8 cellular contexts compared by ENCODE assay signal in the genomic region with DNA sequence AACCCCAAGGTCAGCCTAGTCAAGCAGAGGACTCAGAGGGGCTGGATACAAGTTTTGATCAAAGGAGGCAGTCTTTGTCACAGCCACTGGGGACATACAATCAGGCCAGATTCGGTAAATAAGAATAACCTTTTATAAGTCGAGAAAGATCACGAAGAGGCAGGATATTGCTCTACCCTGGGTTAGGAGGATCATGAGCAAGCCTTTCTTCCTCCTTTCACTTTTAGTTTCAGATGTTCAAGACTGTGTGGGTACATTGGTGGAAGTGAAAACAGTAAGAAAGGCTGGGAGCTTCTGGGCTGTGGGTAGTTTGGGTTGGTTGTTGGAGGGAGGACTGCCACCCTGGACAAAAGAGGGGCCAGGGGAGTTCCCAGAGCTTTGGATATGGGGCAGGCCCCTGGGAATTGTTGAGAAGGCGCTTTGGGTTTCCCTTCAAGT.
DNase-seq lines count a peak whose midpoint lies in the region; ATAC-seq and TF ChIP-seq lines count a peak whose summit lies in the region.

No MANE protein-coding gene starts in this region.

- WGBS in transverse colon (ENCODE audit: low coverage in 1 of 2), 2 donors = 24 to 80% methylated on average over 1 to 4 of the region's 4 CpGs

- no peaks in the 10 kb centered on the region for H3K36me3 ChIP-seq in transverse colon
- no peaks in the 10 kb centered on the region for H3K36me3 ChIP-seq in ascending aorta

- H3K4me1 ChIP-seq in transverse colon = no peaks in the 10 kb centered on the region
- H3K4me1 ChIP-seq in ascending aorta = no peaks in the 10 kb centered on the region

- TF ChIP-seq CTCF in transverse colon (IDR thresholded peaks at IDR 0.05) = no peak
- no peak for TF ChIP-seq CTCF in ascending aorta (IDR thresholded peaks at IDR 0.05)

- no peak for TF ChIP-seq EP300 in transverse colon (IDR thresholded peaks at IDR 0.05; ENCODE audit: low read depth)

- no peak for TF ChIP-seq POLR2A in transverse colon (IDR thresholded peaks at IDR 0.05)

- in situ Hi-C loops in transverse colon (cut with MboI; ENCODE audit: low pct_ligation_motif_present in 1 of 4, low pct_unique_long_range_greater_than_20kb in 1 of 4, low sequenced_read_pairs in 3 of 4) = loop anchor here in 2 of 4 donors (10.0 to 25.0 kb wide), 2 partner anchors 222 to 235 kb away; no protein-coding TSS in a partner anchor

- intact Hi-C loops in activated CD4-positive, alpha-beta T cell treated with anti-CD3 and anti-CD28 coated beads, Interleukin-2, amount 10 ng/mL, durations not matched to agents 24 days and 14 days (cut with micrococcal nuclease) = no loop called here
- intact Hi-C loops in transverse colon (cut with DNase I; ENCODE audit: low total_unique reads) (no loop called here), ascending aorta (cut with DNase I) (no loop called here)

- H3K4me3 Mint-ChIP-seq in activated CD8-positive, alpha-beta memory T cell treated with anti-CD3 and anti-CD28 coated beads, Interleukin-2, amount 10 ng/mL, durations not matched to agents 7 days and 5 days = peak overlapping the region; percentile 39
- H3K4me3 Mint-ChIP-seq in activated CD4-positive, alpha-beta T cell treated with anti-CD3 and anti-CD28 coated beads, Interleukin-2, amount 10 ng/mL, durations not matched to agents 24 days and 14 days = peak overlapping the region; percentile 58

- peaks cover 2% of the 10 kb centered on the region for H3K9me3 Mint-ChIP-seq in activated CD8-positive, alpha-beta memory T cell treated with anti-CD3 and anti-CD28 coated beads, Interleukin-2, amount 10 ng/mL, durations not matched to agents 7 days and 5 days (ENCODE audit: low read depth)
- H3K9me3 Mint-ChIP-seq in activated CD4-positive, alpha-beta T cell treated with anti-CD3 and anti-CD28 coated beads, Interleukin-2, amount 10 ng/mL, durations not matched to agents 24 days and 14 days = no peaks in the 10 kb centered on the region

- peak; percentile 99 for ATAC-seq in activated CD8-positive, alpha-beta memory T cell treated with anti-CD3 and anti-CD28 coated beads, Interleukin-2, amount 10 ng/mL, durations not matched to agents 7 days and 5 days
- peak; percentile 100 for ATAC-seq in HG03108 (IDR thresholded peaks at IDR 0.05; ENCODE audit: unreplicated experiment)

- CTCF ChIA-PET in activated CD8-positive, alpha-beta memory T cell treated with anti-CD3 and anti-CD28 coated beads, Interleukin-2, amount 10 ng/mL, durations not matched to agents 7 days and 5 days (lab: Charles Lee) = interaction anchor here (0.9 to 4.0 kb wide), 7 partner anchors 10 to 297 kb away, joined by 3 to 13 read pairs (median 3); a partner anchor contains a TSS

- H3K27me3 ChIP-seq in transverse colon = no peaks in the 10 kb centered on the region
- no peaks in the 10 kb centered on the region for H3K27me3 ChIP-seq in ascending aorta

- H3K9me3 ChIP-seq in transverse colon (no peaks in the 10 kb centered on the region), ascending aorta (no peaks in the 10 kb centered on the region)

- peaks cover 23% of the 10 kb centered on the region for H3K27me3 Mint-ChIP-seq in activated CD8-positive, alpha-beta memory T cell treated with anti-CD3 and anti-CD28 coated beads, Interleukin-2, amount 10 ng/mL, durations not matched to agents 7 days and 5 days
- H3K27me3 Mint-ChIP-seq in activated CD4-positive, alpha-beta T cell treated with anti-CD3 and anti-CD28 coated beads, Interleukin-2, amount 10 ng/mL, durations not matched to agents 24 days and 14 days = peaks cover 24% of the 10 kb centered on the region

- H3K4me1 Mint-ChIP-seq in activated CD8-positive, alpha-beta memory T cell treated with anti-CD3 and anti-CD28 coated beads, Interleukin-2, amount 10 ng/mL, durations not matched to agents 7 days and 5 days = peaks cover 13% of the 10 kb centered on the region
- H3K4me1 Mint-ChIP-seq in activated CD4-positive, alpha-beta T cell treated with anti-CD3 and anti-CD28 coated beads, Interleukin-2, amount 10 ng/mL, durations not matched to agents 24 days and 14 days = peaks cover 17% of the 10 kb centered on the region

- H3K27ac Mint-ChIP-seq in activated CD8-positive, alpha-beta memory T cell treated with anti-CD3 and anti-CD28 coated beads, Interleukin-2, amount 10 ng/mL, durations not matched to agents 7 days and 5 days = peak overlapping the region; percentile 80
- peak overlapping the region; percentile 74 for H3K27ac Mint-ChIP-seq in activated CD4-positive, alpha-beta T cell treated with anti-CD3 and anti-CD28 coated beads, Interleukin-2, amount 10 ng/mL, durations not matched to agents 24 days and 14 days

- DNase-seq in activated CD8-positive, alpha-beta memory T cell treated with anti-CD3 and anti-CD28 coated beads, Interleukin-2, amount 10 ng/mL, durations not matched to agents 7 days and 5 days = peak; percentile 56
- no peak for DNase-seq in activated CD8-positive, alpha-beta memory T cell treated with anti-CD3 and anti-CD28 coated beads, Interleukin-2, amount 50 U/mL, for 4 hours
- peak; percentile 84 for DNase-seq in activated CD4-positive, alpha-beta T cell treated with anti-CD3 and anti-CD28 coated beads, Interleukin-2, amount 10 ng/mL, durations not matched to agents 24 days and 14 days
- DNase-seq in stimulated activated CD4-positive, alpha-beta T cell treated with anti-CD3 and anti-CD28 coated beads, Interleukin-15, amount 100 ng/mL, for 48 hours (ENCODE audit: low read depth in 2 of 2) = peak; percentile 1 to 4
- DNase-seq in transverse colon (no peak), inferior parietal cortex (ENCODE audit: extremely low spot score) (no peak), ascending aorta (ENCODE audit: low spot score in 2 of 2) (no peak)

- no peak overlapping the region for H3K27ac ChIP-seq in transverse colon
- H3K27ac ChIP-seq in ascending aorta = no peak overlapping the region

- no peak overlapping the region for H3K4me3 ChIP-seq in transverse colon
- H3K4me3 ChIP-seq in ascending aorta = no peak overlapping the region

- peaks cover 4% of the 10 kb centered on the region for H3K36me3 Mint-ChIP-seq in activated CD8-positive, alpha-beta memory T cell treated with anti-CD3 and anti-CD28 coated beads, Interleukin-2, amount 10 ng/mL, durations not matched to agents 7 days and 5 days
- peaks cover 3% of the 10 kb centered on the region for H3K36me3 Mint-ChIP-seq in activated CD4-positive, alpha-beta T cell treated with anti-CD3 and anti-CD28 coated beads, Interleukin-2, amount 10 ng/mL, durations not matched to agents 24 days and 14 days (ENCODE audit: low read depth)

Comparison
In these comparisons a context has a peak if more than half of its experiments do, and no peak if none do; other contexts are left out.
1. DNase-seq: peak in activated CD8-positive, alpha-beta memory T cell treated with anti-CD3 and anti-CD28 coated beads, Interleukin-2, amount 10 ng/mL, durations not matched to agents 7 days and 5 days (single experiment), activated CD4-positive, alpha-beta T cell treated with anti-CD3 and anti-CD28 coated beads, Interleukin-2, amount 10 ng/mL, durations not matched to agents 24 days and 14 days (single experiment) and stimulated activated CD4-positive, alpha-beta T cell treated with anti-CD3 and anti-CD28 coated beads, Interleukin-15, amount 100 ng/mL, for 48 hours (2 of 2); none in activated CD8-positive, alpha-beta memory T cell treated with anti-CD3 and anti-CD28 coated beads, Interleukin-2, amount 50 U/mL, for 4 hours (single experiment), transverse colon (single experiment), inferior parietal cortex (single experiment) and ascending aorta (0 of 2).